ENCODE assay signal across 6 cellular contexts in genomic region chr6:113095836-113096235, GRCh38.
"Had no signal": no experiment of that assay in that cellular context is flagged by ENCODE, and none has a peak within 500 bp of the region (broad histone marks: within the 10 kb centered on the region; RNA-seq: fewer than 3 reads in every experiment).

No MANE protein-coding gene starts in this region.

- H3K36me3 Mint-ChIP-seq: IgD-negative memory B cell had no signal

- H3K4me1 Mint-ChIP-seq: IgD-negative memory B cell had no signal

- H3K27ac Mint-ChIP-seq: IgD-negative memory B cell had no signal

- H3K4me3 Mint-ChIP-seq: IgD-negative memory B cell had no signal

- H3K4me3 ChIP-seq: K562 had no signal

- DNase-seq: KBM-7, KG1 had no signal

- H3K27ac ChIP-seq: HL-60 had no signal

- H3K9me3 Mint-ChIP-seq: IgD-negative memory B cell had no signal

- ATAC-seq: HepG2, K562 had no signal
